8 cellular contexts compared by ENCODE assay signal in genomic region chr6:76876922-76877553, GRCh38.
A peak's percentile ranks its signal among the peaks of the same experiment; 100 is the strongest.
DNase-seq lines count a peak whose midpoint lies in the region; ATAC-seq and TF ChIP-seq lines count a peak whose summit lies in the region.

No MANE protein-coding gene starts in this region.

- peak overlapping the region; percentile 97 for H3K27ac Mint-ChIP-seq in progenitor cell of endocrine pancreas

- H3K27me3 Mint-ChIP-seq in progenitor cell of endocrine pancreas: no peaks in the 10 kb centered on the region

- H3K4me1 Mint-ChIP-seq in progenitor cell of endocrine pancreas (ENCODE audit: low read depth): no peaks in the 10 kb centered on the region

- CTCF ChIA-PET in HEK293T (lab: Yijun Ruan, JAX): interaction anchor here (0.6 kb wide), 1 partner anchor 500 kb away, joined by 3 read pairs; no protein-coding TSS in a partner anchor

- no peaks in the 10 kb centered on the region for H3K36me3 ChIP-seq in fibroblast of lung (ENCODE audit: control insufficient read depth, insufficient read depth, low read length)

- H3K27me3 ChIP-seq in fibroblast of lung (ENCODE audit: control insufficient read depth, insufficient read depth, low read length): no peaks in the 10 kb centered on the region

- H3K4me2 ChIP-seq in fibroblast of lung (ENCODE audit: extremely low read depth, insufficient read depth, low read length): no peak overlapping the region

- POLR2A ChIA-PET in HEK293T (lab: Yijun Ruan, JAX): no interaction called here

- no peak overlapping the region for H3K27ac ChIP-seq in fibroblast of lung (ENCODE audit: insufficient read depth, low read length)

- H3K9ac ChIP-seq in fibroblast of lung (ENCODE audit: insufficient read depth, low read length): no peak overlapping the region

- ATAC-seq in HG03439 (IDR thresholded peaks at IDR 0.05; ENCODE audit: unreplicated experiment): no peak
- ATAC-seq in activated CD4-positive, CD25-positive, alpha-beta regulatory T cell treated with anti-CD3 and anti-CD28 coated beads, Interleukin-2, amount 50 U/mL, for 24 hours: no peak

- H3K36me3 Mint-ChIP-seq in progenitor cell of endocrine pancreas (ENCODE audit: insufficient read depth): peaks cover 14% of the 10 kb centered on the region

- peak; percentile 62 for DNase-seq in HEK293T (ENCODE audit: extremely low spot score)
- peak; percentile 23 for DNase-seq in NCI-H82 treated with DMSO at 0.1 percent for 48 hours (lab: John Stamatoyannopoulos, UW; ENCODE audit: unreplicated experiment)
- DNase-seq in fibroblast of lung (ENCODE audit: low read depth in 2 of 2): peak; percentile 6
- peak; percentile 43 for DNase-seq in progenitor cell of endocrine pancreas (ENCODE audit: low spot score, unreplicated experiment)
- no peak for DNase-seq in hippocampal formation (lab: John Stamatoyannopoulos, UW)
- DNase-seq in SKM-1 (lab: John Stamatoyannopoulos, UW; ENCODE audit: unreplicated experiment): no peak

- no peak overlapping the region for H2AFZ ChIP-seq in fibroblast of lung (ENCODE audit: low read length)

- TF ChIP-seq CTCF in fibroblast of lung (conservative IDR thresholded peaks at IDR 0.05 in 1 of 2, IDR thresholded peaks at IDR 0.05 in 1 of 2; ENCODE audit: low read depth in 1 of 2, low read length in 2 of 2): peak in 1 of 2 donors; percentile 7
- peak; percentile 71 for TF ChIP-seq CTCF in progenitor cell of endocrine pancreas (IDR thresholded peaks at IDR 0.05; ENCODE audit: unreplicated experiment)

- H3K4me1 ChIP-seq in fibroblast of lung (ENCODE audit: control insufficient read depth, extremely low read depth, insufficient read depth, low read length): no peaks in the 10 kb centered on the region

- no peaks in the 10 kb centered on the region for H3K79me2 ChIP-seq in fibroblast of lung (ENCODE audit: control insufficient read depth, insufficient read depth, low read length)

- H3K4me3 Mint-ChIP-seq in progenitor cell of endocrine pancreas (ENCODE audit: low read depth): peak overlapping the region; percentile 89

- peaks cover 30% of the 10 kb centered on the region for H3K9me3 Mint-ChIP-seq in progenitor cell of endocrine pancreas (ENCODE audit: low read depth)

- H4K20me1 ChIP-seq in fibroblast of lung (ENCODE audit: control insufficient read depth, extremely low read depth, insufficient read depth, low read length): no peaks in the 10 kb centered on the region

- H3K4me3 ChIP-seq in fibroblast of lung (replicated peaks in 1 of 4; ENCODE audit: control extremely low read depth in 1 of 4, insufficient read depth in 1 of 4, low read depth in 3 of 4, low read length in 4 of 4): no peak overlapping the region

- H3K9me3 ChIP-seq in fibroblast of lung (ENCODE audit: control insufficient read depth, insufficient read depth, low read depth, low read length): no peaks in the 10 kb centered on the region

TF ChIP-seq in HEK293T, 16 proteins besides CTCF, POLR2A, EP300 and RAD21:
- TF ChIP-seq CTBP1 (IDR thresholded peaks at IDR 0.05; ENCODE audit: borderline replicate concordance) (no peak), FOXK2 (IDR thresholded peaks at IDR 0.05) (no peak), ZNF384 (IDR thresholded peaks at IDR 0.05) (no peak), SP1 (IDR thresholded peaks at IDR 0.05) (no peak), FOXM1 (IDR thresholded peaks at IDR 0.05; ENCODE audit: borderline replicate concordance) (no peak), LEF1 (IDR thresholded peaks at IDR 0.05; ENCODE audit: borderline replicate concordance) (no peak), BHLHE40 (IDR thresholded peaks at IDR 0.05; ENCODE audit: borderline replicate concordance) (no peak), FOXA1 (IDR thresholded peaks at IDR 0.05) (no peak), PKNOX1 (IDR thresholded peaks at IDR 0.05) (no peak), NFRKB (IDR thresholded peaks at IDR 0.05) (no peak), SUZ12 (IDR thresholded peaks at IDR 0.05) (no peak), TARDBP (IDR thresholded peaks at IDR 0.05) (no peak), ARNT (IDR thresholded peaks at IDR 0.05) (no peak), L3MBTL2 (conservative IDR thresholded peaks at IDR 0.05) (no peak), HDGF (IDR thresholded peaks at IDR 0.05; ENCODE audit: borderline replicate concordance) (no peak), ELF4 (IDR thresholded peaks at IDR 0.05) (no peak)

Comparison
In these comparisons a context has a peak if more than half of its experiments do, and no peak if none do; other contexts are left out.
1. DNase-seq: peak in HEK293T (single experiment), NCI-H82 treated with DMSO at 0.1 percent for 48 hours (single experiment), fibroblast of lung (2 of 2) and progenitor cell of endocrine pancreas (single experiment); none in hippocampal formation (0 of 2) and SKM-1 (single experiment).